Comparison of ENCODE assay signal across 22 cellular contexts in genomic region chr2:189131986-189132385, GRCh38. TPM values are rescaled to one million over a fixed set of nuclear protein-coding genes. Genes with fewer than 3 reads are reported as not detected.
DNase-seq lines count a peak whose midpoint lies in the region; ATAC-seq, FAIRE-seq and TF ChIP-seq lines count a peak whose summit lies in the region.
"Had no signal": no experiment of that assay in that cellular context is flagged by ENCODE, and none has a peak within 500 bp of the region (broad histone marks: within the 10 kb centered on the region; RNA-seq: fewer than 3 reads in every experiment).

No MANE protein-coding gene starts in this region.

- H2AK5ac ChIP-seq in neuronal stem cell (ENCODE audit: low read depth, low read length) = no peak overlapping the region

- no peak overlapping the region for H2BK12ac ChIP-seq in neuronal stem cell (ENCODE audit: low read length)

- H3K4me1 Mint-ChIP-seq in activated CD4-positive, alpha-beta T cell treated with anti-CD3 and anti-CD28 coated beads for 36 hours = no peaks in the 10 kb centered on the region

- peaks cover 29% of the 10 kb centered on the region for H3K4me1 ChIP-seq in smooth muscle cell (ENCODE audit: low read depth)
- H3K4me1 ChIP-seq in neuronal stem cell (ENCODE audit: control insufficient read depth in 2 of 2, insufficient read depth in 1 of 2, low read depth in 1 of 2, low read length in 2 of 2) = no peaks in the 10 kb centered on the region
- H3K4me1 ChIP-seq: BE2C had no signal

- H3K4me3 ChIP-seq in SK-N-MC (no peak overlapping the region), smooth muscle cell (no peak overlapping the region), neuronal stem cell (ENCODE audit: low read length in 2 of 2) (no peak overlapping the region)

- H3K18ac ChIP-seq in neuronal stem cell (ENCODE audit: low read length) = no peak overlapping the region

- H3K23ac ChIP-seq in neuronal stem cell (ENCODE audit: low read depth, low read length, poor library complexity) = no peak overlapping the region

- 55% methylated on average over 3 of the region's 3 CpGs for WGBS in smooth muscle cell (ENCODE audit: low lambda C conversion rate)
- WGBS in neuronal stem cell (ENCODE audit: extremely low coverage in 2 of 2, insufficient read length in 2 of 2, insufficient replicate concordance in 1 of 2), 2 donors = no CpG with 5 or more reads among the region's 3 CpGs

- H3K36me3 Mint-ChIP-seq in activated CD4-positive, alpha-beta T cell treated with anti-CD3 and anti-CD28 coated beads for 36 hours (ENCODE audit: low read depth) = no peaks in the 10 kb centered on the region

- no peak for TF ChIP-seq CTCF in smooth muscle cell (IDR thresholded peaks at IDR 0.05; ENCODE audit: borderline replicate concordance, insufficient read depth, poor library complexity, severe bottlenecking)

- no peak overlapping the region for H4K91ac ChIP-seq in neuronal stem cell (ENCODE audit: low read depth, low read length, poor library complexity)

- POLR2A ChIA-PET in activated CD4-positive, alpha-beta T cell treated with anti-CD3 and anti-CD28 coated beads for 36 hours (lab: Charles Lee) = no interaction called here

- H2BK15ac ChIP-seq in neuronal stem cell (ENCODE audit: low read length) = no peak overlapping the region

- no peaks in the 10 kb centered on the region for H3K27me3 ChIP-seq in smooth muscle cell (ENCODE audit: low read depth)
- H3K27me3 ChIP-seq in neuronal stem cell (ENCODE audit: control insufficient read depth in 3 of 3, insufficient read depth in 3 of 3, low read depth in 1 of 3, low read length in 3 of 3) = no peaks in the 10 kb centered on the region
- H3K27me3 ChIP-seq: BE2C had no signal

- H2BK5ac ChIP-seq in neuronal stem cell (ENCODE audit: low read length) = no peak overlapping the region

- peaks cover 1% of the 10 kb centered on the region for H3K79me1 ChIP-seq in neuronal stem cell (ENCODE audit: low read depth, low read length)

- H3F3A ChIP-seq in smooth muscle cell (ENCODE audit: low read depth) = peaks cover 20% of the 10 kb centered on the region

- H3K4me2 ChIP-seq in smooth muscle cell (peak overlapping the region; percentile 75), neuronal stem cell (ENCODE audit: insufficient read depth, low read length, poor library complexity, severe bottlenecking) (no peak overlapping the region)

- no peak for DNase-seq in GM19239 (ENCODE audit: insufficient read length, low spot score)
- no peak for DNase-seq in SK-N-MC (ENCODE audit: low read depth, low spot score)
- DNase-seq in fibroblast of peridontal ligament (ENCODE audit: extremely low read depth) = peak; percentile 53
- DNase-seq in smooth muscle cell (lab: John Stamatoyannopoulos, UW; ENCODE audit: unreplicated experiment) = no peak
- DNase-seq in activated CD4-positive, alpha-beta T cell treated with anti-CD3 and anti-CD28 coated beads for 36 hours = no peak
- no peak for DNase-seq in neuronal stem cell (ENCODE audit: low spot score)
- DNase-seq: BE2C, DMS79, H9, KBM-7, NCI-H1105 treated with DMSO at 0.1 percent for 48 hours, NCI-H1694, NCI-H2081, NCI-H2171, NCI-H345, NCI-H524 treated with DMSO at 0.1 percent for 48 hours, NCI-H82, PC-3, RPMI8226, SHP77, SW 1271 had no signal

- H3K79me2 ChIP-seq in smooth muscle cell (ENCODE audit: low read depth) = peaks cover 95% of the 10 kb centered on the region

- no peak overlapping the region for H2BK120ac ChIP-seq in neuronal stem cell (ENCODE audit: low read depth, low read length)

- no peak for ATAC-seq in activated CD4-positive, alpha-beta T cell treated with anti-CD3 and anti-CD28 coated beads for 36 hours
- ATAC-seq in GM19455 (IDR thresholded peaks at IDR 0.05; ENCODE audit: unreplicated experiment) = no peak
- ATAC-seq: PC-3 had no signal

- CTCF ChIA-PET in activated CD4-positive, alpha-beta T cell treated with anti-CD3 and anti-CD28 coated beads for 36 hours (lab: Charles Lee) = interaction anchor here (1.9 kb wide), 1 partner anchor 12 kb away, joined by 11 read pairs; no protein-coding TSS in a partner anchor

- no peak overlapping the region for H3K14ac ChIP-seq in neuronal stem cell (ENCODE audit: low read length)

- no peak overlapping the region for H3K27ac Mint-ChIP-seq in activated CD4-positive, alpha-beta T cell treated with anti-CD3 and anti-CD28 coated beads for 36 hours
- H3K27ac Mint-ChIP-seq: H9 had no signal

- intact Hi-C loops in activated CD4-positive, alpha-beta T cell treated with anti-CD3 and anti-CD28 coated beads for 36 hours (cut with DNase I, micrococcal nuclease) = no loop called here

- no peaks in the 10 kb centered on the region for H3K9me3 Mint-ChIP-seq in activated CD4-positive, alpha-beta T cell treated with anti-CD3 and anti-CD28 coated beads for 36 hours (ENCODE audit: low read depth)
- H3K9me3 Mint-ChIP-seq: H9 had no signal

- H3K27me3 Mint-ChIP-seq in activated CD4-positive, alpha-beta T cell treated with anti-CD3 and anti-CD28 coated beads for 36 hours = peaks cover 5% of the 10 kb centered on the region

- peak; percentile 48 for FAIRE-seq in GM19239 (lab: Jason Lieb, UNC)

- H4K20me1 ChIP-seq in smooth muscle cell (ENCODE audit: low read depth) = peaks cover 17% of the 10 kb centered on the region

- no peak overlapping the region for H2AFZ ChIP-seq in smooth muscle cell (ENCODE audit: low read depth)
- H2AFZ ChIP-seq in neuronal stem cell (ENCODE audit: low read length) = no peak overlapping the region

- H3K9ac ChIP-seq in SK-N-MC (ENCODE audit: insufficient read length) (no peak overlapping the region), smooth muscle cell (ENCODE audit: low read depth) (peak overlapping the region; percentile 75), neuronal stem cell (ENCODE audit: low read depth, low read length, poor library complexity) (no peak overlapping the region)

- no peak overlapping the region for H4K8ac ChIP-seq in neuronal stem cell (ENCODE audit: low read depth, low read length)

- H3K27ac ChIP-seq in SK-N-MC (0 out of 2 replicates have a peak overlapping the region, but pooled peaks have one; percentile 26), smooth muscle cell (ENCODE audit: low read depth) (peak overlapping the region; percentile 96), neuronal stem cell (replicated peaks; ENCODE audit: low read length) (no peak overlapping the region)

- no peak overlapping the region for H3K4me3 Mint-ChIP-seq in activated CD4-positive, alpha-beta T cell treated with anti-CD3 and anti-CD28 coated beads for 36 hours
- H3K4me3 Mint-ChIP-seq: H9 had no signal

- H3K9me3 ChIP-seq in SK-N-MC (ENCODE audit: low read depth, low read length) = no peaks in the 10 kb centered on the region
- H3K9me3 ChIP-seq in smooth muscle cell (replicated peaks; ENCODE audit: low read depth) = no peaks in the 10 kb centered on the region
- no peaks in the 10 kb centered on the region for H3K9me3 ChIP-seq in neuronal stem cell (replicated peaks in 1 of 2; ENCODE audit: control insufficient read depth in 2 of 2, insufficient read depth in 1 of 2, low read depth in 1 of 2, low read length in 2 of 2)
- H3K9me3 ChIP-seq: BE2C had no signal

- no peak overlapping the region for H3K4ac ChIP-seq in neuronal stem cell (ENCODE audit: low read length)

- H3K36me3 ChIP-seq in SK-N-MC (ENCODE audit: insufficient read depth, low read length) (peaks cover 8% of the 10 kb centered on the region; the same call in 1 of the 2 replicates), smooth muscle cell (ENCODE audit: low read depth) (no peaks in the 10 kb centered on the region), neuronal stem cell (replicated peaks in 1 of 2; ENCODE audit: control insufficient read depth in 2 of 2, insufficient read depth in 2 of 2, low read length in 2 of 2) (no peaks in the 10 kb centered on the region)
- H3K36me3 ChIP-seq: BE2C had no signal

RNA-seq across cellular contexts. Expression of gene COL5A2, which starts 47.6 kb away (rescaled TPM):
- 697 and 944 TPM in 2 replicates for total RNA-seq in smooth muscle cell
- polyA plus RNA-seq in smooth muscle cell = 295 and 364 TPM in 2 replicates
- total RNA-seq in activated CD4-positive, alpha-beta T cell treated with anti-CD3 and anti-CD28 coated beads for 36 hours = under 1 TPM; 0.32 to 0.50 TPM
- 29.1 TPM for polyA plus RNA-seq in neuronal stem cell (2013, experiment 1 of 2)
- 29.4 TPM for polyA plus RNA-seq in neuronal stem cell (2013, experiment 2 of 2)

Comparison
In these comparisons a context has a peak if more than half of its experiments do, and no peak if none do; other contexts are left out.
1. RNA of gene COL5A2, which starts 47.6 kb away (total RNA-seq): 697 to 944 TPM in smooth muscle cell; 0.32 to 0.50 TPM in activated CD4-positive, alpha-beta T cell treated with anti-CD3 and anti-CD28 coated beads for 36 hours; every median in the first group is over 100 times any median in the second.